3 cellular contexts compared by ENCODE assay signal in the genomic region with DNA sequence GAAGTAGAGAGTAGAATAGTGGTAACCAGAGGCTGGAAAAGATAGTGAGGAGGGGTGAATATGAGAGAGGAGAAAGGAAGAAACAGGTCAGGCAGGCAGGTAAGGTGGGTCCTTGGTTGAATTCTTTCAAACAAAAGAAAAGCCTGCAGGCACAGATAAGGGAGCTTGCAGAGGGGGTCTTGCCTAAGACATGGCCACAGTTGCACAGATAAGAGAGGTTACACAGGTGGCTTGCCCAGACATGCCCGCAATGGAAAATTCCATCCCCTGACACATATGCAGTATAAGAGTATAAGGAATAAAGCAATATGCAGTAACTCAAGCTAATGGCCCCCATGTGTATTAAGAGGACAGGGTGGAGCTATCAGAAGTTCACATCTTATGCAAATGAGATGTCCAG.
A peak's percentile ranks its signal among the peaks of the same experiment; 100 is the strongest.
TF ChIP-seq lines count a peak whose summit lies in the region.

No MANE protein-coding gene starts in this region.

TF ChIP-seq in HEK293, 187 proteins besides CTCF, POLR2A, EP300 and RAD21:
- TF ChIP-seq SETDB1 (IDR thresholded peaks at IDR 0.05; ENCODE audit: insufficient read length, low read length) (peak; percentile 72), ZNF776 (tag by site-specific recombination; IDR thresholded peaks at IDR 0.05; ENCODE audit: borderline replicate concordance) (no peak)

TF ChIP-seq in H1, 55 proteins besides CTCF, POLR2A, EP300 and RAD21 (continued from another document):
- no peak for TF ChIP-seq CBX8 (IDR thresholded peaks at IDR 0.05; ENCODE audit: borderline replicate concordance, low read depth, low read length)
- no peak for TF ChIP-seq CHD2 (IDR thresholded peaks at IDR 0.05; ENCODE audit: low read length)
- TF ChIP-seq EGR1 (IDR thresholded peaks at IDR 0.05; ENCODE audit: borderline replicate concordance, low read depth, low read length) = no peak
- no peak for TF ChIP-seq EZH2 (IDR thresholded peaks at IDR 0.05; ENCODE audit: low read depth, low read length, severe bottlenecking)
- TF ChIP-seq RFX5 (IDR thresholded peaks at IDR 0.05; ENCODE audit: borderline replicate concordance, low read depth, low read length) = no peak
- TF ChIP-seq POLR2AphosphoS5 (IDR thresholded peaks at IDR 0.05; ENCODE audit: low read depth, low read length) = no peak
- TF ChIP-seq, protein P1, sequence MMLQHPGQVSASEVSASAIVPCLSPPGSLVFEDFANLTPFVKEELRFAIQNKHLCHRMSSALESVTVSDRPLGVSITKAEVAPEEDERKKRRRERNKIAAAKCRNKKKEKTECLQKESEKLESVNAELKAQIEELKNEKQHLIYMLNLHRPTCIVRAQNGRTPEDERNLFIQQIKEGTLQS (IDR thresholded peaks at IDR 0.05; ENCODE audit: insufficient read depth, low read depth, low read length) = no peak
- TF ChIP-seq, protein P2, sequence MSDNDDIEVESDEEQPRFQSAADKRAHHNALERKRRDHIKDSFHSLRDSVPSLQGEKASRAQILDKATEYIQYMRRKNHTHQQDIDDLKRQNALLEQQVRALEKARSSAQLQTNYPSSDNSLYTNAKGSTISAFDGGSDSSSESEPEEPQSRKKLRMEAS (IDR thresholded peaks at IDR 0.05) = no peak
- no peak for TF ChIP-seq CHD1 (IDR thresholded peaks at IDR 0.05; ENCODE audit: low read depth, low read length)
- no peak for TF ChIP-seq TBP (IDR thresholded peaks at IDR 0.05; ENCODE audit: low read depth, low read length)
- TF ChIP-seq PHF8 (conservative IDR thresholded peaks at IDR 0.05; ENCODE audit: low read depth, low read length) = no peak
- TF ChIP-seq CBX5 (IDR thresholded peaks at IDR 0.05; ENCODE audit: low read depth, low read length) = no peak
- TF ChIP-seq SIRT6 (IDR thresholded peaks at IDR 0.05; ENCODE audit: low read length) = no peak
- no peak for TF ChIP-seq ZNF274 (IDR thresholded peaks at IDR 0.05; ENCODE audit: borderline replicate concordance, extremely low read depth, low read length)

TF ChIP-seq in neural cell, 6 proteins besides CTCF, POLR2A, EP300 and RAD21 (continued from another document):
- no peak for TF ChIP-seq POLR2AphosphoS5 (IDR thresholded peaks at IDR 0.05)
